In genomic region chr11:75279273-75279672, GRCh38 we compare ENCODE assay signal across 19 cellular contexts. TPM values are rescaled to one million over a fixed set of nuclear protein-coding genes. Genes with fewer than 3 reads are reported as not detected.
DNase-seq lines count a peak whose midpoint lies in the region; ATAC-seq, FAIRE-seq and TF ChIP-seq lines count a peak whose summit lies in the region.
"Had no signal": no experiment of that assay in that cellular context is flagged by ENCODE, and none has a peak within 500 bp of the region (broad histone marks: within the 10 kb centered on the region; RNA-seq: fewer than 3 reads in every experiment).

No MANE protein-coding gene starts in this region.

- no peak for TF ChIP-seq CTCF in Caco-2 (IDR thresholded peaks at IDR 0.05; ENCODE audit: insufficient read depth in 1 of 2, low read depth in 1 of 2, low read length in 1 of 2, severe bottlenecking in 1 of 2, unreplicated experiment in 1 of 2)
- no peak for TF ChIP-seq CTCF in astrocyte (IDR thresholded peaks at IDR 0.05; ENCODE audit: insufficient read depth, low read depth, low read length)
- TF ChIP-seq CTCF in neural progenitor cell (IDR thresholded peaks at IDR 0.05), result no peak

- no peaks in the 10 kb centered on the region for H3K79me2 ChIP-seq in astrocyte (ENCODE audit: insufficient read depth, low read length)
- no peaks in the 10 kb centered on the region for H3K79me2 ChIP-seq in neural progenitor cell (ENCODE audit: low read depth)

- H3K27me3 ChIP-seq in Caco-2 (replicated peaks; ENCODE audit: control insufficient read depth, insufficient read depth, low read length), result no peaks in the 10 kb centered on the region
- no peaks in the 10 kb centered on the region for H3K27me3 ChIP-seq in astrocyte (ENCODE audit: insufficient read depth, low read length)
- H3K27me3 ChIP-seq in neural progenitor cell, result no peaks in the 10 kb centered on the region

- H3K4me3 Mint-ChIP-seq in Caco-2 (ENCODE audit: unreplicated experiment) (no peak overlapping the region), astrocyte (ENCODE audit: unreplicated experiment) (no peak overlapping the region), neural progenitor cell (no peak overlapping the region)
- H3K4me3 Mint-ChIP-seq: brain; stimulated activated naive CD8-positive, alpha-beta T cell treated with anti-CD3 and anti-CD28 coated beads, Interleukin-15, Interleukin-2, amounts not matched to agents 100 ng/mL and 50 ng/mL, for 24 hours had no signal

- peaks cover 32% of the 10 kb centered on the region for H3K4me1 Mint-ChIP-seq in Caco-2 (ENCODE audit: low read depth, unreplicated experiment)
- H3K4me1 Mint-ChIP-seq in astrocyte (ENCODE audit: low read depth, unreplicated experiment), result peaks cover 7% of the 10 kb centered on the region
- H3K4me1 Mint-ChIP-seq in neural progenitor cell, result peaks cover 3% of the 10 kb centered on the region

- H3K27ac Mint-ChIP-seq in Caco-2 (ENCODE audit: unreplicated experiment) (peak overlapping the region; percentile 88), astrocyte (ENCODE audit: unreplicated experiment) (peak overlapping the region; percentile 94), neural progenitor cell (peak overlapping the region; percentile 16)
- H3K27ac Mint-ChIP-seq: stimulated activated naive CD8-positive, alpha-beta T cell treated with anti-CD3 and anti-CD28 coated beads, Interleukin-15, Interleukin-2, amounts not matched to agents 100 ng/mL and 50 ng/mL, for 24 hours had no signal

- no peak for ATAC-seq in HG03175 (IDR thresholded peaks at IDR 0.05; ENCODE audit: unreplicated experiment)

- no peak for FAIRE-seq in astrocyte (lab: Jason Lieb, UNC)

- no peaks in the 10 kb centered on the region for H3K9me3 Mint-ChIP-seq in Caco-2 (ENCODE audit: unreplicated experiment)
- no peaks in the 10 kb centered on the region for H3K9me3 Mint-ChIP-seq in astrocyte (ENCODE audit: unreplicated experiment)
- H3K9me3 Mint-ChIP-seq in neural progenitor cell, result no peaks in the 10 kb centered on the region
- H3K9me3 Mint-ChIP-seq: brain; stimulated activated naive CD8-positive, alpha-beta T cell treated with anti-CD3 and anti-CD28 coated beads, Interleukin-15, Interleukin-2, amounts not matched to agents 100 ng/mL and 50 ng/mL, for 24 hours had no signal

- CTCF ChIA-PET in Caco-2 (lab: Charles Lee), result interaction anchor here (0.6 to 2.8 kb wide), 18 partner anchors 9 to 255 kb away, joined by 3 to 31 read pairs (median 6); no protein-coding TSS in a partner anchor

- H4K20me1 ChIP-seq in astrocyte (ENCODE audit: insufficient read depth, low read length), result no peaks in the 10 kb centered on the region
- H4K20me1 ChIP-seq in neural progenitor cell (ENCODE audit: low read depth), result no peaks in the 10 kb centered on the region

- H3K9ac ChIP-seq in astrocyte (ENCODE audit: low read length) (no peak overlapping the region), neural progenitor cell (no peak overlapping the region)

- H2AFZ ChIP-seq in astrocyte (ENCODE audit: low read depth, low read length) (no peak overlapping the region), neural progenitor cell (replicated peaks) (no peak overlapping the region)

- H3K4me1 ChIP-seq in Caco-2, result peaks cover 34% of the 10 kb centered on the region
- no peaks in the 10 kb centered on the region for H3K4me1 ChIP-seq in astrocyte (ENCODE audit: insufficient read depth, low read length)
- no peaks in the 10 kb centered on the region for H3K4me1 ChIP-seq in neural progenitor cell

- H3K27ac ChIP-seq in astrocyte (ENCODE audit: low read depth, low read length), result no peak overlapping the region
- H3K27ac ChIP-seq in neural progenitor cell, result no peak overlapping the region
- H3K27ac ChIP-seq: 22Rv1, C4-2B, HL-60 had no signal

- H3K36me3 ChIP-seq in Caco-2 (ENCODE audit: control insufficient read depth, insufficient read depth, low read length) (peaks cover 8% of the 10 kb centered on the region), astrocyte (ENCODE audit: insufficient read depth, low read length) (no peaks in the 10 kb centered on the region), neural progenitor cell (no peaks in the 10 kb centered on the region)

- no peak overlapping the region for H3K4me2 ChIP-seq in astrocyte (ENCODE audit: low read length)
- no peak overlapping the region for H3K4me2 ChIP-seq in neural progenitor cell

- H3F3A ChIP-seq in neural progenitor cell (ENCODE audit: low read depth), result no peaks in the 10 kb centered on the region

- BruUV-seq in Caco-2 (replicated peaks; lab: Mats Ljungman, UMichigan), result no TSS peak

- H3K27me3 Mint-ChIP-seq in Caco-2 (ENCODE audit: insufficient read depth, unreplicated experiment), result no peaks in the 10 kb centered on the region
- H3K27me3 Mint-ChIP-seq in astrocyte (ENCODE audit: low read depth, unreplicated experiment), result no peaks in the 10 kb centered on the region
- peaks cover 11% of the 10 kb centered on the region for H3K27me3 Mint-ChIP-seq in neural progenitor cell (ENCODE audit: insufficient read depth, low read depth)
- H3K27me3 Mint-ChIP-seq: brain; stimulated activated naive CD8-positive, alpha-beta T cell treated with anti-CD3 and anti-CD28 coated beads, Interleukin-15, Interleukin-2, amounts not matched to agents 100 ng/mL and 50 ng/mL, for 24 hours had no signal

- DNase-seq in NCI-H82 (lab: John Stamatoyannopoulos, UW) (peak; percentile 72), NCI-H82 treated with DMSO at 0.1 percent for 48 hours (lab: John Stamatoyannopoulos, UW; ENCODE audit: unreplicated experiment) (no peak), Caco-2 (peak; percentile 66 to 78), astrocyte (ENCODE audit: low read depth) (peak; percentile 14), neural progenitor cell (ENCODE audit: low spot score) (peak; percentile 41), kidney tubule cell (ENCODE audit: low spot score) (no peak), cerebellar nuclear complex (lab: John Stamatoyannopoulos, UW) (no peak)
- DNase-seq: activated gamma-delta T cell, EL, NCI-H1048, NCI-H2081 treated with DMSO at 0.1 percent for 48 hours had no signal

- POLR2A ChIA-PET in Caco-2 (lab: Charles Lee), result interaction anchor here (1.0 kb wide), 1 partner anchor 93 kb away, joined by 3 read pairs; no protein-coding TSS in a partner anchor

- H3K4me3 ChIP-seq in Caco-2 (ENCODE audit: low read depth, low read length), result no peak overlapping the region
- H3K4me3 ChIP-seq in astrocyte (ENCODE audit: insufficient read depth, low read depth, low read length), result no peak overlapping the region
- H3K4me3 ChIP-seq in neural progenitor cell, result no peak overlapping the region
- H3K4me3 ChIP-seq: K562 had no signal

- no peaks in the 10 kb centered on the region for H3K9me3 ChIP-seq in Caco-2
- H3K9me3 ChIP-seq in astrocyte (ENCODE audit: insufficient read depth, low read depth, low read length), result no peaks in the 10 kb centered on the region
- H3K9me3 ChIP-seq in neural progenitor cell (ENCODE audit: low read depth), result no peaks in the 10 kb centered on the region

- peaks cover 60% of the 10 kb centered on the region for H3K36me3 Mint-ChIP-seq in Caco-2 (ENCODE audit: insufficient read depth, unreplicated experiment)
- peaks cover 29% of the 10 kb centered on the region for H3K36me3 Mint-ChIP-seq in astrocyte (ENCODE audit: low read depth, unreplicated experiment)
- no peaks in the 10 kb centered on the region for H3K36me3 Mint-ChIP-seq in neural progenitor cell

- intact Hi-C loops in Caco-2 (cut with micrococcal nuclease; ENCODE audit: unreplicated experiment), result no loop called here

RNA-seq across cellular contexts. Expression of gene TPBGL, which starts 38.7 kb away (rescaled TPM):
- total RNA-seq in Caco-2 (2022) (0.18 and 0.19 TPM in 2 replicates), astrocyte (0.20 and 0.41 TPM in 2 replicates), neural progenitor cell (ENCODE audit: low replicate concordance) (not detected in 2 replicates)
- total RNA-seq: RPMI7951 had no signal

Comparison
In these comparisons a context has a peak if more than half of its experiments do, and no peak if none do; other contexts are left out.
1. DNase-seq: peak in NCI-H82 (single experiment), Caco-2 (2 of 2), astrocyte (single experiment) and neural progenitor cell (single experiment); none in NCI-H82 treated with DMSO at 0.1 percent for 48 hours (single experiment), kidney tubule cell (single experiment) and cerebellar nuclear complex (0 of 2).
2. H3K27ac Mint-ChIP-seq: peak in every context shown above with its lines; median percentile 94 in astrocyte; 88 in Caco-2; 16 in neural progenitor cell.